ENCODE assay signal across 10 cellular contexts in the genomic region with DNA sequence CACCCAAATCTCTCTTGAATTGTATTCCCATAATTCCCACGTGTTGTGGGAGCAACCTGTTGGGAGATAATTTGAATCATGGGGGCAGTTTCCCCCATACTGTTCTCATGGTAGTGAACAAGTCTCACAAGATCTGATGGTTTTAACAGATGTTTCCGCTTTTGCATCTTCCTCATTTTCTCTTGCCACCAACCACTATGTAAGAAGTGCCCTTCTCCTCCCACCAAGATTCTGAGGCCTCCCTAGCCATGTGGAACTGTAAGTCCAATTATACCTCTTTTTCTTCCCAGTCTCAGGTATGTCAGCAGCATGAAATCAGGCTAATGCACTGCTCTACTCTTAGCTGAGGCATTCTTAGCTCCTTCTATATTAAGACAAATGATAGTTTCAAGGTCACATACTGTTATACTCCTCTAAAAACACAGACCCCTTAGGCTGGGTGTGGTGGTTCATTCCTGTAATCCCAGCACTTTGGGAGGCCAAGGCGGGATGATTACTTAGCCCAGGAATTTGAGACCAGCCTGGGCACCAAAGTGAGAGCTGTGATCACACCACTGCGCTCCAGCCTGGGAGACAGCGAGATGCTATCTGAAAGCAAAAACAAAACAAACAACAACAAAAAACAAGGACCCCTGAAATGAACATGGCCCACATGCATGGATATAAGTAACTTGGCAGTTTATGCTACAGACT. TPM values are rescaled to one million over a fixed set of nuclear protein-coding genes. Genes with fewer than 3 reads are reported as not detected.
DNase-seq lines count a peak whose midpoint lies in the region; ATAC-seq, FAIRE-seq and TF ChIP-seq lines count a peak whose summit lies in the region.
"Had no signal": no experiment of that assay in that cellular context is flagged by ENCODE, and none has a peak within 500 bp of the region (broad histone marks: within the 10 kb centered on the region; RNA-seq: fewer than 3 reads in every experiment).

No MANE protein-coding gene starts in this region.

- H3K36me3 ChIP-seq in HepG2 (replicated peaks in 1 of 2; ENCODE audit: control insufficient read depth in 1 of 2, insufficient read depth in 2 of 2, low read length in 2 of 2): peaks cover 0 to 15% of the 10 kb centered on the region in 2 experiments; a peak in 3 of 5 replicates
- no peaks in the 10 kb centered on the region for H3K36me3 ChIP-seq in right lobe of liver
- H3K36me3 ChIP-seq in SK-N-MC (ENCODE audit: insufficient read depth, low read length): peaks cover 59% of the 10 kb centered on the region

- H3K9ac ChIP-seq in HepG2 (ENCODE audit: insufficient read depth, low read depth, low read length) (no peak overlapping the region), SK-N-MC (ENCODE audit: insufficient read length) (no peak overlapping the region)

- H3K36me3 Mint-ChIP-seq in type B pancreatic cell: peaks cover 26% of the 10 kb centered on the region
- H3K36me3 Mint-ChIP-seq in activated CD8-positive, alpha-beta memory T cell treated with anti-CD3 and anti-CD28 coated beads, Interleukin-2, amount 10 ng/mL, durations not matched to agents 7 days and 5 days: peaks cover 46% of the 10 kb centered on the region

- TF ChIP-seq POLR2A in HepG2 (IDR thresholded peaks at IDR 0.05; ENCODE audit: insufficient read depth in 1 of 2, low read depth in 2 of 2, low read length in 2 of 2): no peak
- no peak for TF ChIP-seq POLR2A in right lobe of liver (IDR thresholded peaks at IDR 0.05)

- TF ChIP-seq CTCF in HepG2 (CRISPR knock-in tag; IDR thresholded peaks at IDR 0.05) (no peak), right lobe of liver (IDR thresholded peaks at IDR 0.05) (no peak), type B pancreatic cell (conservative IDR thresholded peaks at IDR 0.05) (no peak)

- peaks cover 41% of the 10 kb centered on the region for H3K4me1 Mint-ChIP-seq in type B pancreatic cell (ENCODE audit: unreplicated experiment)
- peaks cover 61% of the 10 kb centered on the region for H3K4me1 Mint-ChIP-seq in activated CD8-positive, alpha-beta memory T cell treated with anti-CD3 and anti-CD28 coated beads, Interleukin-2, amount 10 ng/mL, durations not matched to agents 7 days and 5 days

- intact Hi-C loops in HepG2 (cut with micrococcal nuclease; ENCODE audit: unreplicated experiment) (no loop called here), right lobe of liver (cut with DNase I) (no loop called here), right cardiac atrium (cut with DNase I) (no loop called here)

- ATAC-seq in HepG2: no peak
- ATAC-seq in right lobe of liver: no peak
- no peak for ATAC-seq in right cardiac atrium
- no peak for ATAC-seq in activated CD8-positive, alpha-beta memory T cell treated with anti-CD3 and anti-CD28 coated beads, Interleukin-2, amount 10 ng/mL, durations not matched to agents 7 days and 5 days

- POLR2A ChIA-PET in HepG2 (lab: Yijun Ruan, JAX): no interaction called here

- peak overlapping the region; percentile 96 for H3K4me3 Mint-ChIP-seq in type B pancreatic cell
- H3K4me3 Mint-ChIP-seq in activated CD8-positive, alpha-beta memory T cell treated with anti-CD3 and anti-CD28 coated beads, Interleukin-2, amount 10 ng/mL, durations not matched to agents 7 days and 5 days: no peak overlapping the region

- no peak for FAIRE-seq in HepG2 (lab: Jason Lieb, UNC)
- FAIRE-seq: endothelial cell of umbilical vein had no signal

- peaks cover 4% of the 10 kb centered on the region for H3K27me3 Mint-ChIP-seq in type B pancreatic cell
- H3K27me3 Mint-ChIP-seq in activated CD8-positive, alpha-beta memory T cell treated with anti-CD3 and anti-CD28 coated beads, Interleukin-2, amount 10 ng/mL, durations not matched to agents 7 days and 5 days: no peaks in the 10 kb centered on the region

- H3K4me3 ChIP-seq in HepG2 (replicated peaks in 1 of 3; ENCODE audit: insufficient read depth in 1 of 3, low read depth in 2 of 3, low read length in 3 of 3) (no peak overlapping the region), right lobe of liver (no peak overlapping the region), SK-N-MC (peak overlapping the region; percentile 94), right cardiac atrium (ENCODE audit: low read length) (no peak overlapping the region)

- 96% methylated on average over 5 of the region's 5 CpGs for WGBS in HepG2 (ENCODE audit: low lambda C conversion rate)
- 87% methylated on average over 5 of the region's 5 CpGs for WGBS in right lobe of liver (ENCODE audit: insufficient coverage, low coverage, low lambda C conversion rate, missing lambda C conversion rate)
- WGBS in right cardiac atrium: 69% methylated on average over 5 of the region's 5 CpGs

- H3K27me3 ChIP-seq in HepG2 (ENCODE audit: control insufficient read depth in 1 of 2, insufficient read depth in 2 of 2, low read length in 2 of 2) (no peaks in the 10 kb centered on the region), right lobe of liver (no peaks in the 10 kb centered on the region), right cardiac atrium (ENCODE audit: control insufficient read depth, insufficient read depth) (no peaks in the 10 kb centered on the region)

- no peak for TF ChIP-seq RAD21 in HepG2 (CRISPR knock-in tag; IDR thresholded peaks at IDR 0.05)

- peaks cover 46% of the 10 kb centered on the region for H4K20me1 ChIP-seq in HepG2 (ENCODE audit: insufficient read depth, low read length)

- DNase-seq in HepG2 (ENCODE audit: low spot score): no peak
- no peak for DNase-seq in right lobe of liver
- no peak for DNase-seq in SK-N-MC (ENCODE audit: low read depth, low spot score)
- DNase-seq in right cardiac atrium: peak in 1 of 3 donors; percentile 35
- no peak for DNase-seq in type B pancreatic cell (ENCODE audit: extremely low spot score, unreplicated experiment)
- no peak for DNase-seq in activated CD8-positive, alpha-beta memory T cell treated with anti-CD3 and anti-CD28 coated beads, Interleukin-2, amount 10 ng/mL, durations not matched to agents 7 days and 5 days
- no peak for DNase-seq in NCI-H510A (lab: John Stamatoyannopoulos, UW)
- DNase-seq in NCI-H2171 treated with DMSO at 0.1 percent for 48 hours (lab: John Stamatoyannopoulos, UW): no peak
- DNase-seq: NCI-H524 treated with DMSO at 0.1 percent for 48 hours had no signal

- H3K27ac ChIP-seq in HepG2 (ENCODE audit: extremely low read length, insufficient read depth, low read length): no peak overlapping the region
- no peak overlapping the region for H3K27ac ChIP-seq in right lobe of liver
- H3K27ac ChIP-seq in SK-N-MC: no peak overlapping the region
- peak overlapping the region; percentile 38 for H3K27ac ChIP-seq in right cardiac atrium (ENCODE audit: low read length)

- peak overlapping the region; percentile 64 for H3K27ac Mint-ChIP-seq in type B pancreatic cell
- H3K27ac Mint-ChIP-seq in activated CD8-positive, alpha-beta memory T cell treated with anti-CD3 and anti-CD28 coated beads, Interleukin-2, amount 10 ng/mL, durations not matched to agents 7 days and 5 days: no peak overlapping the region

- H3K9me3 ChIP-seq in HepG2 (ENCODE audit: low read length): no peaks in the 10 kb centered on the region
- no peaks in the 10 kb centered on the region for H3K9me3 ChIP-seq in right lobe of liver
- no peaks in the 10 kb centered on the region for H3K9me3 ChIP-seq in SK-N-MC (ENCODE audit: low read depth, low read length)
- no peaks in the 10 kb centered on the region for H3K9me3 ChIP-seq in right cardiac atrium (ENCODE audit: control insufficient read depth, low read length)

- BruUV-seq in HepG2 (replicated peaks; lab: Mats Ljungman, UMichigan): no TSS peak

- peaks cover 82% of the 10 kb centered on the region for H3K79me2 ChIP-seq in HepG2 (ENCODE audit: insufficient read depth, low read length)

- H3K4me2 ChIP-seq in HepG2 (ENCODE audit: low read depth, low read length): peak overlapping the region; percentile 77

- H2AFZ ChIP-seq in HepG2 (ENCODE audit: low read length): no peak overlapping the region

- in situ Hi-C loops in HepG2 (cut with HindIII; ENCODE audit: extremely low pct_ligation_motif_present, low pct_unique_long_range_greater_than_20kb): no loop called here

- TF ChIP-seq EP300 in HepG2 (IDR thresholded peaks at IDR 0.05; ENCODE audit: low read depth in 2 of 2, low read length in 2 of 2): no peak
- TF ChIP-seq EP300 in HepG2 (CRISPR knock-in tag; IDR thresholded peaks at IDR 0.05; ENCODE audit: borderline replicate concordance): no peak

- peaks cover 9% of the 10 kb centered on the region for H3K9me3 Mint-ChIP-seq in type B pancreatic cell
- H3K9me3 Mint-ChIP-seq in activated CD8-positive, alpha-beta memory T cell treated with anti-CD3 and anti-CD28 coated beads, Interleukin-2, amount 10 ng/mL, durations not matched to agents 7 days and 5 days (ENCODE audit: low read depth): no peaks in the 10 kb centered on the region

- H3K4me1 ChIP-seq in HepG2 (ENCODE audit: insufficient read depth, low read length): peaks cover 64% of the 10 kb centered on the region
- H3K4me1 ChIP-seq in right lobe of liver: peaks cover 0 to 33% (median 12%) of the 10 kb centered on the region in 4 donors
- peaks cover 7% of the 10 kb centered on the region for H3K4me1 ChIP-seq in right cardiac atrium (ENCODE audit: control insufficient read depth, insufficient read depth, low read length)

- CTCF ChIA-PET in HepG2 (lab: Yijun Ruan, JAX; ENCODE audit: low intra/inter-chr PET ratio, low total read pairs): no interaction called here
- CTCF ChIA-PET in activated CD8-positive, alpha-beta memory T cell treated with anti-CD3 and anti-CD28 coated beads, Interleukin-2, amount 10 ng/mL, durations not matched to agents 7 days and 5 days (lab: Charles Lee): no interaction called here

RNA-seq across cellular contexts. Expression of gene SCAF11, which starts 3.6 kb away (rescaled TPM):
- 38.3 and 74.7 TPM in 2 replicates for total RNA-seq in HepG2 (2016; rRNA removed; fragmentation: Illumina TruSeq; extraction: Trizol)
- 10.8 and 10.9 TPM in 2 replicates for total RNA-seq in HepG2 (2016; cell fraction: cytosol; rRNA removed; fragmentation: Illumina TruSeq; extraction: Trizol; ENCODE audit: low read depth)
- 41.7 and 68.8 TPM in 2 replicates for total RNA-seq in HepG2 (2016; cell fraction: insoluble cytoplasmic fraction; rRNA removed; fragmentation: Illumina TruSeq; extraction: Trizol)
- total RNA-seq in HepG2 (2016; cell fraction: membrane; rRNA removed; fragmentation: Illumina TruSeq; extraction: Trizol): 19.9 and 25.4 TPM in 2 replicates
- total RNA-seq in HepG2 (2016; cell fraction: nucleus; rRNA removed; fragmentation: Illumina TruSeq; extraction: Trizol): 87.2 and 87.5 TPM in 2 replicates
- 22.2 and 26.9 TPM in 2 replicates for polyA plus RNA-seq in HepG2 (2011; rRNA removed)
- polyA plus RNA-seq in HepG2 (2011; cell fraction: cytosol; rRNA removed): 15.7 and 18.9 TPM in 2 replicates
- 19.0 and 20.7 TPM in 2 replicates for polyA plus RNA-seq in HepG2 (2011; cell fraction: nucleus; rRNA removed)
- 32.4 and 38.5 TPM in 2 replicates for polyA plus RNA-seq in HepG2 (2012)
- 3.9 and 4.4 TPM in 2 replicates for polyA plus RNA-seq in HepG2 (2016; cell fraction: cytosol; fragmentation: Illumina TruSeq; extraction: Trizol; ENCODE audit: low read depth)
- polyA plus RNA-seq in HepG2 (2016; cell fraction: insoluble cytoplasmic fraction; fragmentation: Illumina TruSeq; extraction: Trizol; ENCODE audit: low read depth): 57.2 and 62.9 TPM in 2 replicates
- polyA plus RNA-seq in HepG2 (2016; cell fraction: membrane; fragmentation: Illumina TruSeq; extraction: Trizol; ENCODE audit: low read depth): 8.8 and 9.0 TPM in 2 replicates
- polyA plus RNA-seq in HepG2 (2016; cell fraction: nucleus; fragmentation: Illumina TruSeq; extraction: Trizol; ENCODE audit: insufficient read depth, low read depth): 59.9 and 61.8 TPM in 2 replicates
- 18.9 and 77.8 TPM in 2 replicates for polyA minus RNA-seq in HepG2 (2011; rRNA and poly(A)+ RNA removed; ENCODE audit: low replicate concordance)
- polyA minus RNA-seq in HepG2 (2011; cell fraction: cytosol; rRNA and poly(A)+ RNA removed): 43.5 and 43.8 TPM in 2 replicates
- polyA minus RNA-seq in HepG2 (2011; cell fraction: nucleus; rRNA and poly(A)+ RNA removed): 169 and 175 TPM in 2 replicates
- total RNA-seq in right lobe of liver: 10 to 100 TPM; 43.2 to 72.1 (median 61.4) TPM
- 10 to 100 TPM; 79.7 to 93.7 (median 82.9) TPM for total RNA-seq in right cardiac atrium
- 23.5 TPM for polyA plus RNA-seq in right cardiac atrium
- total RNA-seq in type B pancreatic cell (ENCODE audit: low replicate concordance): 96.9 and 107 TPM in 2 replicates
- 100 to 1,000 TPM; 131 to 137 TPM for total RNA-seq in activated CD8-positive, alpha-beta memory T cell treated with anti-CD3 and anti-CD28 coated beads, Interleukin-2, amount 10 ng/mL, durations not matched to agents 7 days and 5 days
